8 cellular contexts compared by ENCODE assay signal in the genomic region with DNA sequence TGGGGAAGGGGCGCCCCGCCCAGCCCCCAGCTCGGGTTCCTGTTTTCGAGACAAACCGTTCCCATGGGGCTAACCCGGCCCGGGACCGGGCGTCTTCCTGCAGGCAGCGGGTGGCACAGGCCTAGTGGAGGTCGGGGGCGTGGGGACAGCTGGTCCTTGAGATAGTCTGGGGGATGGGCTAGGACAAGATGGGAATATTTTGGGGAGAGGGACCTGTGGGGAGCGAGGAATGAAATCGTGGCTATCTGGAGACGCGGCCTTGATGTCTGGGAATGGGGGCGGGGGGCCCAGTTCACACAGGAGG. TPM values are rescaled to one million over a fixed set of nuclear protein-coding genes. Genes with fewer than 3 reads are reported as not detected.
DNase-seq lines count a peak whose midpoint lies in the region; ATAC-seq, FAIRE-seq and TF ChIP-seq lines count a peak whose summit lies in the region.

No MANE protein-coding gene starts in this region.

- peak overlapping the region; percentile 98 for H3K4me2 ChIP-seq in GM12878 (ENCODE audit: control insufficient read depth, insufficient read depth)

- H3K27ac Mint-ChIP-seq in T-helper 17 cell = peak overlapping the region; percentile 98

- CTCF ChIA-PET in GM12878 (lab: Yijun Ruan, JAX) = interaction anchor here (0.5 to 9.7 kb wide), 10 partner anchors 19 to 677 kb away, joined by 3 to 86 read pairs (median 6); partner anchors contain the start of genes NEAT1 and SF1

- TF ChIP-seq CTCF in GM12878 (IDR thresholded peaks at IDR 0.05 in 2 of 3, conservative IDR thresholded peaks at IDR 0.05 in 1 of 3; ENCODE audit: control insufficient read depth in 2 of 3, extremely low read depth in 1 of 3, insufficient read depth in 1 of 3, low read depth in 3 of 3, low read length in 3 of 3) (no peak), lower leg skin (IDR thresholded peaks at IDR 0.05) (no peak)

- WGBS in GM12878 (ENCODE audit: insufficient coverage, insufficient replicate concordance, low lambda C conversion rate, missing lambda C conversion rate) = 2% methylated on average over 14 of the region's 17 CpGs
- WGBS in lower leg skin, 2 donors = 1 to 2% methylated on average over 15 to 17 of the region's 17 CpGs

- H3K9ac ChIP-seq in GM12878 (ENCODE audit: control insufficient read depth, insufficient read depth, low read length) = peak overlapping the region; percentile 27; the same call in 1 of the 2 replicates

- BruUV-seq in GM12878 (replicated peaks; lab: Mats Ljungman, UMichigan) = no TSS peak

- DNase-seq in HAP-1 (ENCODE audit: low spot score in 2 of 2) (peak in 1 of 2 experiments; percentile 65), T-helper 17 cell (peak; percentile 72 to 80 (median 72)), GM12878 (ENCODE audit: low read depth, low spot score) (no peak), lower leg skin (ENCODE audit: low spot score in 2 of 2) (peak; percentile 73 to 97), NCI-H345 (lab: John Stamatoyannopoulos, UW) (no peak), 8988T (no peak)
- DNase-seq in stimulated activated CD8-positive, alpha-beta memory T cell treated with anti-CD3 and anti-CD28 coated beads, Interleukin-7, amount 100 ng/mL, for 1 hour (ENCODE audit: low read depth in 2 of 2) = peak; percentile 53 to 56

- H3K36me3 ChIP-seq in HAP-1 (replicated peaks) = no peaks in the 10 kb centered on the region
- H3K36me3 ChIP-seq in GM12878 (ENCODE audit: control insufficient read depth in 2 of 2, insufficient read depth in 2 of 2, low read length in 1 of 2) = no peaks in the 10 kb centered on the region

- H3K36me3 Mint-ChIP-seq in T-helper 17 cell (ENCODE audit: low read depth) = peaks cover 13% of the 10 kb centered on the region

- SMC1A ChIA-PET in GM12878 (lab: Charles Lee; ENCODE audit: uncharacterized antibody, unreplicated experiment) = interaction anchor here (0.7 to 2.2 kb wide), 4 partner anchors 18 to 33 kb away, joined by 3 to 11 read pairs (median 8); partner anchors contain the start of gene SF1

- no peaks in the 10 kb centered on the region for H3K9me3 ChIP-seq in HAP-1
- H3K9me3 ChIP-seq in T-helper 17 cell (ENCODE audit: control insufficient read depth, low read length, poor library complexity, severe bottlenecking) = no peaks in the 10 kb centered on the region
- no peaks in the 10 kb centered on the region for H3K9me3 ChIP-seq in GM12878 (replicated peaks; ENCODE audit: control insufficient read depth, insufficient read depth, low read length)

- H3K4me1 ChIP-seq in HAP-1 (peaks cover 14% of the 10 kb centered on the region; the same call in 1 of the 2 replicates), GM12878 (ENCODE audit: control insufficient read depth, insufficient read depth, low read length) (peaks cover 29% of the 10 kb centered on the region)

- H4K20me1 ChIP-seq in GM12878 (ENCODE audit: control insufficient read depth, insufficient read depth) = no peaks in the 10 kb centered on the region

- peak overlapping the region; percentile 53 for H3K27ac ChIP-seq in GM12878 (ENCODE audit: control insufficient read depth, insufficient read depth)

- TF ChIP-seq RAD21 in GM12878 (IDR thresholded peaks at IDR 0.05; ENCODE audit: insufficient read depth, low read depth, low read length) = no peak

- in situ Hi-C loops in HAP-1 (cut with MboI; ENCODE audit: low sequenced_read_pairs) = no loop called here
- in situ Hi-C loops in GM12878 (cut with MboI) = no loop called here

- peak overlapping the region; percentile 98 for H3K4me3 Mint-ChIP-seq in T-helper 17 cell

- intact Hi-C loops in GM12878 (cut with micrococcal nuclease; ENCODE audit: unreplicated experiment) = loop anchor here (2.0 kb wide), 1 partner anchor 28 kb away; no protein-coding TSS in a partner anchor
- intact Hi-C loops in lower leg skin (cut with DNase I; ENCODE audit: low total_unique reads) = no loop called here

- RAD21 ChIA-PET in GM12878 (lab: Charles Lee; ENCODE audit: unreplicated experiment) = interaction anchor here (0.9 to 1.8 kb wide), 5 partner anchors 27 to 104 kb away, joined by 3 to 5 read pairs (median 4); partner anchors contain the start of gene SF1

- H3K4me1 Mint-ChIP-seq in T-helper 17 cell = peaks cover 39% of the 10 kb centered on the region

- POLR2A ChIA-PET in GM12878 (lab: Charles Lee) = no interaction called here

- no peak for TF ChIP-seq EP300 in GM12878 (IDR thresholded peaks at IDR 0.05; ENCODE audit: borderline replicate concordance in 1 of 2, control insufficient read depth in 1 of 2, low read depth in 2 of 2, low read length in 2 of 2)

- no peak for FAIRE-seq in GM12878 (lab: Jason Lieb, UNC)

- H3K27me3 Mint-ChIP-seq in T-helper 17 cell = no peaks in the 10 kb centered on the region

- ATAC-seq in T-helper 17 cell (peak; percentile 45), GM12878 (peak; percentile 26), HG02678 (IDR thresholded peaks at IDR 0.05; ENCODE audit: unreplicated experiment) (no peak)

- H2AFZ ChIP-seq in GM12878 (ENCODE audit: control insufficient read depth, low read depth, low read length) = peak overlapping the region; percentile 77

- no peaks in the 10 kb centered on the region for H3K79me2 ChIP-seq in GM12878 (ENCODE audit: control insufficient read depth, insufficient read depth, low read length)

- TF ChIP-seq POLR2A in GM12878 (IDR thresholded peaks at IDR 0.05; ENCODE audit: low read depth, low read length) (no peak; the same call in 1 of the 2 replicates), lower leg skin (IDR thresholded peaks at IDR 0.05) (no peak)

- H3K4me3 ChIP-seq in HAP-1 = peak overlapping the region; percentile 32
- H3K4me3 ChIP-seq in GM12878 = peak overlapping the region; percentile 59
- H3K4me3 ChIP-seq in lower leg skin (ENCODE audit: low read depth, poor library complexity, severe bottlenecking) = peak overlapping the region; percentile 28

- H3K27me3 ChIP-seq in HAP-1 (ENCODE audit: low read depth) (peaks cover 4% of the 10 kb centered on the region; the same call in 1 of the 2 replicates), GM12878 (replicated peaks in 1 of 2; ENCODE audit: control insufficient read depth in 2 of 2, insufficient read depth in 2 of 2, low read length in 1 of 2) (peaks cover 0 to 5% of the 10 kb centered on the region in 2 experiments; a peak in 3 of 4 replicates)

RNA-seq across cellular contexts. Expression of gene RASGRP2, which starts 1.2 kb away (rescaled TPM):
- total RNA-seq in T-helper 17 cell (100 to 1,000 TPM; 464 to 502 TPM), GM12878 (2014; rRNA removed) (5.5 and 6.8 TPM in 2 replicates), GM12878 (2014; rRNA removed; fragmentation: Illumina TruSeq; extraction: Trizol) (1.7 and 3.0 TPM in 2 replicates), GM12878 (2021) (8.3 and 9.0 TPM in 2 replicates), lower leg skin (1 to 10 TPM; 1.1 to 10.0 (median 5.0) TPM)
- total RNA-seq in GM12878 (2013; cell fraction: nucleolus; rRNA removed) = 17.4 and 18.5 TPM in 2 replicates
- polyA plus RNA-seq in GM12878 (2011; ENCODE audit: low read depth) = 4.3 TPM
- polyA plus RNA-seq in GM12878 (2011; rRNA removed) (3.0 and 6.2 TPM in 2 replicates), GM12878 (2014; fragmentation: Illumina TruSeq; extraction: Trizol) (2.6 and 2.7 TPM in 2 replicates), GM12878 (2014; fragmentation: Nextera tagmentation; extraction: Ambion mirVana) (under 1 TPM; 0.26 to 0.66 TPM), GM12878 (2014; rRNA removed) (7.0 and 11.2 TPM in 2 replicates), GM12878 (2016; fragmentation: Nextera tagmentation; extraction: Ambion mirVana) (1 to 10 TPM; 4.5 to 6.4 TPM)
- polyA plus RNA-seq in GM12878 (2011; cell fraction: cytosol; rRNA removed) = 6.3 and 8.3 TPM in 2 replicates
- polyA plus RNA-seq in GM12878 (2011; cell fraction: nucleus; rRNA removed) = 39.4 and 45.3 TPM in 2 replicates
- polyA plus RNA-seq in GM12878 (2012) = 7.1 and 14.4 TPM in 2 replicates
- 2.6 and 3.7 TPM in 2 replicates for polyA minus RNA-seq in GM12878 (2011; rRNA and poly(A)+ RNA removed)
- polyA minus RNA-seq in GM12878 (2011; cell fraction: cytosol; rRNA and poly(A)+ RNA removed) = 2.1 and 3.2 TPM in 2 replicates
- 5.0 and 6.9 TPM in 2 replicates for polyA minus RNA-seq in GM12878 (2011; cell fraction: nucleus; rRNA and poly(A)+ RNA removed)

RNA-seq across cellular contexts. Expression of gene PYGM, which starts 14.6 kb away (rescaled TPM):
- total RNA-seq in T-helper 17 cell (10 to 100 TPM; 11.8 to 27.1 TPM), GM12878 (2014; rRNA removed) (0.27 and 0.34 TPM in 2 replicates), GM12878 (2014; rRNA removed; fragmentation: Illumina TruSeq; extraction: Trizol) (0.23 and 0.27 TPM in 2 replicates), GM12878 (2021) (0.28 and 0.35 TPM in 2 replicates), lower leg skin (1 to 10 TPM in 1 of 4 donors, under 1 TPM in 3; 0.11 to 2.0 (median 0.44) TPM)
- 2.2 and 3.1 TPM in 2 replicates for total RNA-seq in GM12878 (2013; cell fraction: nucleolus; rRNA removed)
- polyA plus RNA-seq in GM12878 (2011; ENCODE audit: low read depth) = 0.42 TPM
- polyA plus RNA-seq in GM12878 (2011; rRNA removed) (0.32 and 0.33 TPM in 2 replicates), GM12878 (2014; fragmentation: Illumina TruSeq; extraction: Trizol) (0.19 TPM in 1 of 2 replicates, not detected in the other), GM12878 (2014; fragmentation: Nextera tagmentation; extraction: Ambion mirVana) (under 1 TPM; 0.04 to 0.08 TPM), GM12878 (2014; rRNA removed) (0.61 and 3.7 TPM in 2 replicates), GM12878 (2016; fragmentation: Nextera tagmentation; extraction: Ambion mirVana) (under 1 TPM in 1 of 2 experiments, not detected in 1; 0.04 TPM)
- 0.19 and 0.20 TPM in 2 replicates for polyA plus RNA-seq in GM12878 (2011; cell fraction: cytosol; rRNA removed)
- polyA plus RNA-seq in GM12878 (2011; cell fraction: nucleus; rRNA removed) = 1.1 and 1.4 TPM in 2 replicates
- 0.80 and 0.88 TPM in 2 replicates for polyA plus RNA-seq in GM12878 (2012)
- 0.72 and 0.95 TPM in 2 replicates for polyA minus RNA-seq in GM12878 (2011; rRNA and poly(A)+ RNA removed)
- polyA minus RNA-seq in GM12878 (2011; cell fraction: cytosol; rRNA and poly(A)+ RNA removed) = not detected in 2 replicates
- 0.48 and 2.0 TPM in 2 replicates for polyA minus RNA-seq in GM12878 (2011; cell fraction: nucleus; rRNA and poly(A)+ RNA removed)

RNA-seq across cellular contexts. Expression of gene NRXN2, which starts 22.2 kb away (rescaled TPM):
- total RNA-seq in T-helper 17 cell = under 1 TPM; 0.21 to 0.32 TPM
- 1.8 and 2.7 TPM in 2 replicates for total RNA-seq in GM12878 (2013; cell fraction: nucleolus; rRNA removed)
- total RNA-seq in GM12878 (2014; rRNA removed) = 0.06 TPM in 1 of 2 replicates, not detected in the other
- 0.18 and 0.22 TPM in 2 replicates for total RNA-seq in GM12878 (2014; rRNA removed; fragmentation: Illumina TruSeq; extraction: Trizol)
- total RNA-seq in GM12878 (2021) = 0.29 and 0.74 TPM in 2 replicates
- polyA plus RNA-seq in GM12878 (2011; ENCODE audit: low read depth) = not detected
- 1.1 and 1.4 TPM in 2 replicates for polyA plus RNA-seq in GM12878 (2011; rRNA removed)
- polyA plus RNA-seq in GM12878 (2011; cell fraction: cytosol; rRNA removed) = 2.2 and 2.7 TPM in 2 replicates
- polyA plus RNA-seq in GM12878 (2011; cell fraction: nucleus; rRNA removed) = 8.3 and 17.7 TPM in 2 replicates
- 0.11 and 0.32 TPM in 2 replicates for polyA plus RNA-seq in GM12878 (2012)
- 0.09 TPM in 1 of 2 replicates, not detected in the other for polyA plus RNA-seq in GM12878 (2014; fragmentation: Illumina TruSeq; extraction: Trizol)
- under 1 TPM; 0.03 to 0.07 TPM for polyA plus RNA-seq in GM12878 (2014; fragmentation: Nextera tagmentation; extraction: Ambion mirVana)
- 0.08 and 0.28 TPM in 2 replicates for polyA plus RNA-seq in GM12878 (2014; rRNA removed)
- polyA plus RNA-seq in GM12878 (2016; fragmentation: Nextera tagmentation; extraction: Ambion mirVana) = under 1 TPM; 0.24 to 0.52 TPM
- 11.6 and 16.6 TPM in 2 replicates for polyA minus RNA-seq in GM12878 (2011; rRNA and poly(A)+ RNA removed)
- polyA minus RNA-seq in GM12878 (2011; cell fraction: cytosol; rRNA and poly(A)+ RNA removed) = 9.4 and 11.8 TPM in 2 replicates
- 5.4 and 16.4 TPM in 2 replicates for polyA minus RNA-seq in GM12878 (2011; cell fraction: nucleus; rRNA and poly(A)+ RNA removed)
- total RNA-seq in lower leg skin = 1 to 10 TPM in 2 of 4 donors, under 1 TPM in 1, not detected in 1; 0.27 to 7.0 (median 1.1) TPM

RNA-seq across cellular contexts. Expression of gene SF1, which starts 33.2 kb away (rescaled TPM):
- total RNA-seq in T-helper 17 cell (1,000 to 10,000 TPM; 1,476 to 1,622 TPM), GM12878 (2014; rRNA removed) (88.2 and 111 TPM in 2 replicates), GM12878 (2014; rRNA removed; fragmentation: Illumina TruSeq; extraction: Trizol) (76.0 and 84.4 TPM in 2 replicates), GM12878 (2021) (327 and 337 TPM in 2 replicates), lower leg skin (100 to 1,000 TPM; 130 to 327 (median 178) TPM)
- total RNA-seq in GM12878 (2013; cell fraction: nucleolus; rRNA removed) = 483 and 541 TPM in 2 replicates
- 194 TPM for polyA plus RNA-seq in GM12878 (2011; ENCODE audit: low read depth)
- polyA plus RNA-seq in GM12878 (2011; rRNA removed) (82.5 and 84.8 TPM in 2 replicates), GM12878 (2014; fragmentation: Illumina TruSeq; extraction: Trizol) (216 and 280 TPM in 2 replicates), GM12878 (2014; fragmentation: Nextera tagmentation; extraction: Ambion mirVana) (10 to 100 TPM; 13.6 to 29.6 TPM), GM12878 (2014; rRNA removed) (155 and 172 TPM in 2 replicates), GM12878 (2016; fragmentation: Nextera tagmentation; extraction: Ambion mirVana) (100 to 1,000 TPM in 1 of 2 experiments, 10 to 100 TPM in 1; 97.4 to 109 TPM)
- 66.7 and 83.7 TPM in 2 replicates for polyA plus RNA-seq in GM12878 (2011; cell fraction: cytosol; rRNA removed)
- 212 and 291 TPM in 2 replicates for polyA plus RNA-seq in GM12878 (2011; cell fraction: nucleus; rRNA removed)
- polyA plus RNA-seq in GM12878 (2012) = 178 and 252 TPM in 2 replicates
- 79.1 and 94.2 TPM in 2 replicates for polyA minus RNA-seq in GM12878 (2011; rRNA and poly(A)+ RNA removed)
- 53.6 and 66.4 TPM in 2 replicates for polyA minus RNA-seq in GM12878 (2011; cell fraction: cytosol; rRNA and poly(A)+ RNA removed)
- polyA minus RNA-seq in GM12878 (2011; cell fraction: nucleus; rRNA and poly(A)+ RNA removed) = 124 and 191 TPM in 2 replicates

RNA-seq across cellular contexts. Expression of gene MAP4K2, which starts 57.8 kb away (rescaled TPM):
- total RNA-seq in T-helper 17 cell (10 to 100 TPM; 97.8 to 99.2 TPM), GM12878 (2014; rRNA removed) (66.7 and 74.7 TPM in 2 replicates), GM12878 (2014; rRNA removed; fragmentation: Illumina TruSeq; extraction: Trizol) (36.9 and 41.0 TPM in 2 replicates), GM12878 (2021) (78.1 and 79.2 TPM in 2 replicates), lower leg skin (10 to 100 TPM in 3 of 4 donors, 1 to 10 TPM in 1; 9.3 to 29.8 (median 19.5) TPM)
- total RNA-seq in GM12878 (2013; cell fraction: nucleolus; rRNA removed) = 51.0 and 55.9 TPM in 2 replicates
- polyA plus RNA-seq in GM12878 (2011; ENCODE audit: low read depth) = 11.2 TPM
- polyA plus RNA-seq in GM12878 (2011; rRNA removed) (27.3 and 49.9 TPM in 2 replicates), GM12878 (2014; fragmentation: Illumina TruSeq; extraction: Trizol) (16.1 and 42.8 TPM in 2 replicates), GM12878 (2014; fragmentation: Nextera tagmentation; extraction: Ambion mirVana) (1 to 10 TPM in 1 of 2 experiments, under 1 TPM in 1; 0.98 to 4.4 TPM), GM12878 (2014; rRNA removed) (69.0 and 71.8 TPM in 2 replicates), GM12878 (2016; fragmentation: Nextera tagmentation; extraction: Ambion mirVana) (10 to 100 TPM; 47.8 to 52.9 TPM)
- polyA plus RNA-seq in GM12878 (2011; cell fraction: cytosol; rRNA removed) = 73.2 and 91.2 TPM in 2 replicates
- 284 and 290 TPM in 2 replicates for polyA plus RNA-seq in GM12878 (2011; cell fraction: nucleus; rRNA removed)
- polyA plus RNA-seq in GM12878 (2012) = 33.8 and 37.8 TPM in 2 replicates
- 58.6 and 101 TPM in 2 replicates for polyA minus RNA-seq in GM12878 (2011; rRNA and poly(A)+ RNA removed)
- 25.9 and 26.6 TPM in 2 replicates for polyA minus RNA-seq in GM12878 (2011; cell fraction: cytosol; rRNA and poly(A)+ RNA removed)
- polyA minus RNA-seq in GM12878 (2011; cell fraction: nucleus; rRNA and poly(A)+ RNA removed) = 50.8 and 62.9 TPM in 2 replicates

Comparison
In these comparisons a context has a peak if more than half of its experiments do, and no peak if none do; other contexts are left out.
1. DNase-seq: peak in T-helper 17 cell (3 of 3), lower leg skin (2 of 2) and stimulated activated CD8-positive, alpha-beta memory T cell treated with anti-CD3 and anti-CD28 coated beads, Interleukin-7, amount 100 ng/mL, for 1 hour (2 of 2); none in GM12878 (single experiment), NCI-H345 (single experiment) and 8988T (single experiment).
2. RNA of gene RASGRP2, which starts 1.2 kb away (total RNA-seq): 464 to 502 TPM in T-helper 17 cell; 1.7 to 18.5 TPM in GM12878 and 1.1 to 10.0 TPM in lower leg skin; every median in the first group is over 10 times any median in the second.
3. Peak in every context shown above with its lines, with median percentiles within 50 percentile points of each other: H3K4me3 ChIP-seq.